8 cellular contexts compared by ENCODE assay signal in genomic region chr12:131452444-131452860, GRCh38.
DNase-seq lines count a peak whose midpoint lies in the region; ATAC-seq and TF ChIP-seq lines count a peak whose summit lies in the region.

No MANE protein-coding gene starts in this region.

- DNase-seq in DND-41 (no peak), HT-29 (ENCODE audit: low spot score) (peak; percentile 59), G401 (ENCODE audit: low spot score) (no peak), NK-92 (lab: John Stamatoyannopoulos, UW; ENCODE audit: unreplicated experiment) (no peak)
- peak; percentile 23 for DNase-seq in activated T-helper 2 cell treated with anti-CD3 and anti-CD28 coated beads, Interferon-gamma antibody, Interleukin-2, Interleukin-4, amounts not matched to agents 10 μg/mL and 5 μg/mL and 100 μg/mL, durations not matched to agents 14 hours and 24 hours and 36 hours (ENCODE audit: low spot score)

- H3K36me3 Mint-ChIP-seq in activated T-helper 2 cell treated with anti-CD3 and anti-CD28 coated beads, Interferon-gamma antibody, Interleukin-2, Interleukin-4, amounts not matched to agents 10 μg/mL and 5 μg/mL and 100 μg/mL, durations not matched to agents 14 hours and 24 hours and 36 hours (ENCODE audit: low read depth) = no peaks in the 10 kb centered on the region

- H3K27me3 Mint-ChIP-seq in activated T-helper 2 cell treated with anti-CD3 and anti-CD28 coated beads, Interferon-gamma antibody, Interleukin-2, Interleukin-4, amounts not matched to agents 10 μg/mL and 5 μg/mL and 100 μg/mL, durations not matched to agents 14 hours and 24 hours and 36 hours (ENCODE audit: low read depth) = peaks cover 6% of the 10 kb centered on the region

- H3K4me2 ChIP-seq in DND-41 (ENCODE audit: insufficient read depth, low read length) (no peak overlapping the region), neural cell (ENCODE audit: low read length) (no peak overlapping the region)

- no peak for TF ChIP-seq RAD21 in neural cell (conservative IDR thresholded peaks at IDR 0.05)

- H3K4me1 ChIP-seq in DND-41 (ENCODE audit: insufficient read depth, low read length) = no peaks in the 10 kb centered on the region

- H3K9me2 ChIP-seq in neural cell (ENCODE audit: insufficient read depth, low read length) = no peaks in the 10 kb centered on the region

- ATAC-seq in DND-41 (ENCODE audit: insufficient read depth, low read depth) (no peak), GM18858 (IDR thresholded peaks at IDR 0.05; ENCODE audit: unreplicated experiment) (no peak), GM21825 (IDR thresholded peaks at IDR 0.05; ENCODE audit: unreplicated experiment) (no peak)

- in situ Hi-C loops in G401 (cut with HindIII; ENCODE audit: low sequenced_read_pairs) = no loop called here

- H3K4me3 ChIP-seq in DND-41 (ENCODE audit: low read depth in 1 of 2, low read length in 2 of 2) (no peak overlapping the region), neural cell (ENCODE audit: low read length) (no peak overlapping the region)

- H3K9me3 ChIP-seq in DND-41 (ENCODE audit: insufficient read depth, low read length, severe bottlenecking) (no peaks in the 10 kb centered on the region), neural cell (ENCODE audit: low read length) (no peaks in the 10 kb centered on the region)

- H3K4me3 Mint-ChIP-seq in activated T-helper 2 cell treated with anti-CD3 and anti-CD28 coated beads, Interferon-gamma antibody, Interleukin-2, Interleukin-4, amounts not matched to agents 10 μg/mL and 5 μg/mL and 100 μg/mL, durations not matched to agents 14 hours and 24 hours and 36 hours (ENCODE audit: low read depth) = no peak overlapping the region

- H3K27me3 ChIP-seq in DND-41 (ENCODE audit: insufficient read depth, low read length, poor library complexity) (no peaks in the 10 kb centered on the region), neural cell (ENCODE audit: insufficient read depth, low read depth, low read length) (no peaks in the 10 kb centered on the region)

- H4K20me1 ChIP-seq in DND-41 (ENCODE audit: insufficient read depth, low read length) (no peaks in the 10 kb centered on the region), neural cell (ENCODE audit: insufficient read depth) (no peaks in the 10 kb centered on the region)

- H3K9ac ChIP-seq in DND-41 (ENCODE audit: low read depth, low read length) (no peak overlapping the region), neural cell (ENCODE audit: low read length) (no peak overlapping the region)

- intact Hi-C loops in activated T-helper 2 cell treated with anti-CD3 and anti-CD28 coated beads, Interferon-gamma antibody, Interleukin-2, Interleukin-4, amounts not matched to agents 10 μg/mL and 5 μg/mL and 100 μg/mL, durations not matched to agents 14 hours and 24 hours and 36 hours (cut with micrococcal nuclease) = loop anchor here (10.0 kb wide), 1 partner anchor 348 kb away; no protein-coding TSS in a partner anchor

- no peaks in the 10 kb centered on the region for H3F3A ChIP-seq in neural cell (ENCODE audit: insufficient read depth, low read length, poor library complexity, severe bottlenecking)

- no peaks in the 10 kb centered on the region for H3K79me2 ChIP-seq in DND-41 (ENCODE audit: insufficient read depth, low read length)
- no peaks in the 10 kb centered on the region for H3K79me2 ChIP-seq in neural cell (replicated peaks; ENCODE audit: insufficient read depth, low read length)

- H3K27ac Mint-ChIP-seq in activated T-helper 2 cell treated with anti-CD3 and anti-CD28 coated beads, Interferon-gamma antibody, Interleukin-2, Interleukin-4, amounts not matched to agents 10 μg/mL and 5 μg/mL and 100 μg/mL, durations not matched to agents 14 hours and 24 hours and 36 hours = no peak overlapping the region

- no peaks in the 10 kb centered on the region for H3K9me3 Mint-ChIP-seq in activated T-helper 2 cell treated with anti-CD3 and anti-CD28 coated beads, Interferon-gamma antibody, Interleukin-2, Interleukin-4, amounts not matched to agents 10 μg/mL and 5 μg/mL and 100 μg/mL, durations not matched to agents 14 hours and 24 hours and 36 hours

- no peak for TF ChIP-seq EP300 in neural cell (conservative IDR thresholded peaks at IDR 0.05; ENCODE audit: poor library complexity, severe bottlenecking)

- peak; percentile 43 for TF ChIP-seq CTCF in DND-41 (IDR thresholded peaks at IDR 0.05; ENCODE audit: borderline replicate concordance, extremely low read depth, low read length, poor library complexity, severe bottlenecking)
- peak; percentile 29 for TF ChIP-seq CTCF in neural cell (IDR thresholded peaks at IDR 0.05; ENCODE audit: poor library complexity, severe bottlenecking)

- H3K4me1 Mint-ChIP-seq in activated T-helper 2 cell treated with anti-CD3 and anti-CD28 coated beads, Interferon-gamma antibody, Interleukin-2, Interleukin-4, amounts not matched to agents 10 μg/mL and 5 μg/mL and 100 μg/mL, durations not matched to agents 14 hours and 24 hours and 36 hours (ENCODE audit: low read depth) = no peaks in the 10 kb centered on the region

- H3K27ac ChIP-seq in DND-41 (ENCODE audit: low read length) = no peak overlapping the region
- no peak overlapping the region for H3K27ac ChIP-seq in neural cell (ENCODE audit: low read length)

- H3K36me3 ChIP-seq in DND-41 (ENCODE audit: insufficient read depth, low read length) = no peaks in the 10 kb centered on the region
- no peaks in the 10 kb centered on the region for H3K36me3 ChIP-seq in neural cell (ENCODE audit: insufficient read depth, low read length)

- H2AFZ ChIP-seq in DND-41 (ENCODE audit: low read depth, low read length) = no peak overlapping the region
- H2AFZ ChIP-seq in neural cell (ENCODE audit: low read depth, low read length) = no peak overlapping the region

TF ChIP-seq in neural cell, 6 proteins besides CTCF, POLR2A, EP300 and RAD21:
- TF ChIP-seq TAF1 (IDR thresholded peaks at IDR 0.05; ENCODE audit: low read depth) (no peak), REST (IDR thresholded peaks at IDR 0.05; ENCODE audit: borderline replicate concordance) (no peak), POLR2AphosphoS5 (IDR thresholded peaks at IDR 0.05) (no peak), MXI1 (conservative IDR thresholded peaks at IDR 0.05; ENCODE audit: poor library complexity, severe bottlenecking) (no peak), SMC3 (conservative IDR thresholded peaks at IDR 0.05; ENCODE audit: poor library complexity) (no peak), EZH2 (IDR thresholded peaks at IDR 0.05; ENCODE audit: borderline replicate concordance, insufficient read depth, low read length, poor library complexity, severe bottlenecking) (no peak)

Comparison
In these comparisons a context has a peak if more than half of its experiments do, and no peak if none do; other contexts are left out.
1. DNase-seq: peak in HT-29 (single experiment) and activated T-helper 2 cell treated with anti-CD3 and anti-CD28 coated beads, Interferon-gamma antibody, Interleukin-2, Interleukin-4, amounts not matched to agents 10 μg/mL and 5 μg/mL and 100 μg/mL, durations not matched to agents 14 hours and 24 hours and 36 hours (single experiment); none in DND-41 (single experiment), G401 (single experiment) and NK-92 (single experiment).